1 cellular context compared by ENCODE assay signal in the genomic region with DNA sequence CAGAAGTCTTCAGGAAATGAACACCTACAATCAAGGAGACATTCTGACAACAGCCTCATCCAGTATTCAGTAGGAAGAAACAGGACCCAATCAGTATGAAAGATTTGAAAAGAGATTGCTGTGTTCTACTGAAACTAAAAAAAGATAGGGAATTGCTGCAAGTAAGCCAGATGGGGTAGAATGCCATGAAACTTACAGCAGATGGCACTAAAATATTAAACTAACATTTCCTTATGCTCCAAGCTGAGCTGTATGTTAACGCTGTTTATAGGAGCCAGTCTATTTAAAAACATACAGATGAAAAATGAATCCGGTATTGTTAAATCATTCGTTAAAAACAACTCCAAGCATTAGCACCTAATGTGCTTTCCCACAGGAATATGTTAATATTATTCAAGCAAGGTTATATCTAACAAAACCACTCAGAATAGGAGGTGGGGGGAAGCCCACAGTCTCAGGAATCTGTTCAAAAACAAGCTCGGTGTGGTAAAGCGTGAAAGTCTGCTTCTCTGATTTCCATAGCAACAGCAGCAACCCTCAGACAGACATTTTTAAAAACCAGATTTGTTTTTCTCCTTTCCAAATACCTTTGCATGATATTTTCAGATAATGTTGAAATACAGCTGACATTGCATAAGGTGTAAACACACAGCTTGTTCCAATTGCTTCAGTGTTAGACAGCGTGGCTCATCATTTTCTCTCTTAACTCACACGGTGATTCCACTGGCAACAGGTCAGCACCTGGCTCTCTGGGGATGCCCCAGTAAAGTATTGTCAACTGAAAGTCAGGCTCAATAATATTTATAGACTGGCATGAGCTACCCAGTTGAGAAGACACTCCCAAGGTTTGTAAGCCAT.
TF ChIP-seq lines count a peak whose summit lies in the region.

No MANE protein-coding gene starts in this region.

TF ChIP-seq in GM23338, 12 proteins besides CTCF, POLR2A, EP300 and RAD21 (continued from another document):
- TF ChIP-seq, protein P1, sequence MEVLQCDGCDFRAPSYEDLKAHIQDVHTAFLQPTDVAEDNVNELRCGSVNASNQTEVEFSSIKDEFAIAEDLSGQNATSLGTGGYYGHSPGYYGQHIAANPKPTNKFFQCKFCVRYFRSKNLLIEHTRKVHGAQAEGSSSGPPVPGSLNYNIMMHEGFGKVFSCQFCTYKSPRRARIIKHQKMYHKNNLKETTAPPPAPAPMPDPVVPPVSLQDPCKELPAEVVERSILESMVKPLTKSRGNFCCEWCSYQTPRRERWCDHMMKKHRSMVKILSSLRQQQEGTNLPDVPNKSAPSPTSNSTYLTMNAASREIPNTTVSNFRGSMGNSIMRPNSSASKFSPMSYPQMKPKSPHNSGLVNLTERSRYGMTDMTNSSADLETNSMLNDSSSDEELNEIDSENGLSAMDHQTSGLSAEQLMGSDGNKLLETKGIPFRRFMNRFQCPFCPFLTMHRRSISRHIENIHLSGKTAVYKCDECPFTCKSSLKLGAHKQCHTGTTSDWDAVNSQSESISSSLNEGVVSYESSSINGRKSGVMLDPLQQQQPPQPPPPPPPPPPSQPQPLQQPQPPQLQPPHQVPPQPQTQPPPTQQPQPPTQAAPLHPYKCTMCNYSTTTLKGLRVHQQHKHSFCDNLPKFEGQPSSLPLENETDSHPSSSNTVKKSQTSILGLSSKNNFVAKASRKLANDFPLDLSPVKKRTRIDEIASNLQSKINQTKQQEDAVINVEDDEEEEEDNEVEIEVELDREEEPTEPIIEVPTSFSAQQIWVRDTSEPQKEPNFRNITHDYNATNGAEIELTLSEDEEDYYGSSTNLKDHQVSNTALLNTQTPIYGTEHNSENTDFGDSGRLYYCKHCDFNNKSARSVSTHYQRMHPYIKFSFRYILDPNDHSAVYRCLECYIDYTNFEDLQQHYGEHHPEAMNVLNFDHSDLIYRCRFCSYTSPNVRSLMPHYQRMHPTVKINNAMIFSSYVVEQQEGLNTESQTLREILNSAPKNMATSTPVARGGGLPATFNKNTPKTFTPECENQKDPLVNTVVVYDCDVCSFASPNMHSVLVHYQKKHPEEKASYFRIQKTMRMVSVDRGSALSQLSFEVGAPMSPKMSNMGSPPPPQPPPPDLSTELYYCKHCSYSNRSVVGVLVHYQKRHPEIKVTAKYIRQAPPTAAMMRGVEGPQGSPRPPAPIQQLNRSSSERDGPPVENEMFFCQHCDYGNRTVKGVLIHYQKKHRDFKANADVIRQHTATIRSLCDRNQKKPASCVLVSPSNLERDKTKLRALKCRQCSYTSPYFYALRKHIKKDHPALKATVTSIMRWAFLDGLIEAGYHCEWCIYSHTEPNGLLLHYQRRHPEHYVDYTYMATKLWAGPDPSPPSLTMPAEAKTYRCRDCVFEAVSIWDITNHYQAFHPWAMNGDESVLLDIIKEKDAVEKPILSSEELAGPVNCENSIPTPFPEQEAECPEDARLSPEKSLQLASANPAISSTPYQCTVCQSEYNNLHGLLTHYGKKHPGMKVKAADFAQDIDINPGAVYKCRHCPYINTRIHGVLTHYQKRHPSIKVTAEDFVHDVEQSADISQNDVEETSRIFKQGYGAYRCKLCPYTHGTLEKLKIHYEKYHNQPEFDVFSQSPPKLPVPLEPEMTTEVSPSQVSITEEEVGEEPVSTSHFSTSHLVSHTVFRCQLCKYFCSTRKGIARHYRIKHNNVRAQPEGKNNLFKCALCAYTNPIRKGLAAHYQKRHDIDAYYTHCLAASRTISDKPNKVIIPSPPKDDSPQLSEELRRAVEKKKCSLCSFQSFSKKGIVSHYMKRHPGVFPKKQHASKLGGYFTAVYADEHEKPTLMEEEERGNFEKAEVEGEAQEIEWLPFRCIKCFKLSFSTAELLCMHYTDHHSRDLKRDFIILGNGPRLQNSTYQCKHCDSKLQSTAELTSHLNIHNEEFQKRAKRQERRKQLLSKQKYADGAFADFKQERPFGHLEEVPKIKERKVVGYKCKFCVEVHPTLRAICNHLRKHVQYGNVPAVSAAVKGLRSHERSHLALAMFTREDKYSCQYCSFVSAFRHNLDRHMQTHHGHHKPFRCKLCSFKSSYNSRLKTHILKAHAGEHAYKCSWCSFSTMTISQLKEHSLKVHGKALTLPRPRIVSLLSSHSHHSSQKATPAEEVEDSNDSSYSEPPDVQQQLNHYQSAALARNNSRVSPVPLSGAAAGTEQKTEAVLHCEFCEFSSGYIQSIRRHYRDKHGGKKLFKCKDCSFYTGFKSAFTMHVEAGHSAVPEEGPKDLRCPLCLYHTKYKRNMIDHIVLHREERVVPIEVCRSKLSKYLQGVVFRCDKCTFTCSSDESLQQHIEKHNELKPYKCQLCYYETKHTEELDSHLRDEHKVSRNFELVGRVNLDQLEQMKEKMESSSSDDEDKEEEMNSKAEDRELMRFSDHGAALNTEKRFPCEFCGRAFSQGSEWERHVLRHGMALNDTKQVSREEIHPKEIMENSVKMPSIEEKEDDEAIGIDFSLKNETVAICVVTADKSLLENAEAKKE (CRISPR knock-in tag; IDR thresholded peaks at IDR 0.05), result no peak
- TF ChIP-seq JUNB (IDR thresholded peaks at IDR 0.05; ENCODE audit: unreplicated experiment), result no peak
